ENCODE assay signal across 27 cellular contexts in the genomic region with DNA sequence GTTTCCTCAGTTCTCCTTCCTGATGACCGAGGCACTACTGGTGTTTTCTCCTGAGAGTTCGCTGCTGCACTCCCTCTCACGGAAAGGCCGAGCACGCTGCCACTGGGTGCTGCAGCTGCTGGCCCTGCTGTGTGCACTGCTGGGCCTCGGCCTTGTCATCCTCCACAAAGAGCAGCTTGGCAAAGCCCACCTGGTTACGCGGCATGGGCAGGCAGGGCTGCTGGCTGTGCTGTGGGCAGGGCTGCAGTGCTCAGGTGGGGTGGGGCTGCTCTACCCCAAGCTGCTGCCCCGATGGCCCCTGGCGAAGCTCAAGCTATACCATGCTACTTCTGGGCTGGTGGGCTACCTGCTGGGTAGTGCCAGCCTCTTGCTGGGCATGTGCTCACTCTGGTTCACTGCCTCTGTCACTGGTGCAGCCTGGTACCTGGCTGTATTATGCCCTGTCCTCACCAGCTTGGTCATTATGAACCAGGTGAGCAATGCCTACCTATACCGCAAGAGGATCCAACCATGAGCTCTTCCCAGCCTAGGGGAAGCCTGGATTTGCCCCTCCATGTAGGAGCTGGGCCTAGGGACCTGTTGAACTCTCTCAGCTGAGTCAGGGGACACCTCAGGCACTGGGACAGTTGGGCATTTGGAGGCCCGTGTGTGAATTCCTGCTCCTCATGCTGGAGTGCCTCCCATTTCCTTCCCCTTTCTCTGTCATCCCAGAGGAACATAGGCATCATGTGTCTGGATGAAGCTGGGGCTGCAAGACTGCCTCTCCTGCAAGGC. TPM values are rescaled to one million over a fixed set of nuclear protein-coding genes. Genes with fewer than 3 reads are reported as not detected.
DNase-seq lines count a peak whose midpoint lies in the region; ATAC-seq and TF ChIP-seq lines count a peak whose summit lies in the region.
"Had no signal": no experiment of that assay in that cellular context is flagged by ENCODE, and none has a peak within 500 bp of the region (broad histone marks: within the 10 kb centered on the region; RNA-seq: fewer than 3 reads in every experiment).

No MANE protein-coding gene starts in this region.

- no peaks in the 10 kb centered on the region for H3K9me3 ChIP-seq in SK-N-SH
- no peaks in the 10 kb centered on the region for H3K9me3 ChIP-seq in HEK293 (ENCODE audit: control insufficient read depth, insufficient read depth, low read depth, low read length)
- H3K9me3 ChIP-seq: Caco-2, gastrocnemius medialis, sigmoid colon, tibial artery had no signal

- no peak overlapping the region for H2AFZ ChIP-seq in SK-N-SH (ENCODE audit: low read depth)

- CTCF ChIA-PET in SK-N-SH (lab: Yijun Ruan, JAX), result interaction anchor here (0.7 to 6.4 kb wide), 18 partner anchors 15 to 262 kb away, joined by 3 to 57 read pairs (median 5); a partner anchor contains a TSS
- CTCF ChIA-PET in HEK293 (lab: Yijun Ruan, JAX), result interaction anchor here (0.7 to 1.0 kb wide), 3 partner anchors 9 to 196 kb away, joined by 3 to 5 read pairs (median 4); no protein-coding TSS in a partner anchor

- WGBS in SK-N-SH (ENCODE audit: low lambda C conversion rate), result 82% methylated on average over 7 of the region's 12 CpGs

- H3K4me1 ChIP-seq in SK-N-SH (ENCODE audit: control insufficient read depth in 1 of 2, insufficient read depth in 2 of 2, low read depth in 1 of 2, low read length in 1 of 2), result peaks cover 19 to 74% of the 10 kb centered on the region in 2 experiments; a peak in 2 of 4 replicates
- no peaks in the 10 kb centered on the region for H3K4me1 ChIP-seq in HEK293 (ENCODE audit: control insufficient read depth, insufficient read depth, low read length)

- ATAC-seq in SK-N-SH treated with all-trans-retinoic acid at 6 μM for 48 hours (no peak), GM18907 (IDR thresholded peaks at IDR 0.05; ENCODE audit: unreplicated experiment) (no peak), GM19397 (IDR thresholded peaks at IDR 0.05; ENCODE audit: unreplicated experiment) (no peak)
- no peak for ATAC-seq in stimulated activated effector memory CD8-positive, alpha-beta T cell treated with anti-CD3 and anti-CD28 coated beads, Interleukin-12 subunit alpha, Interleukin-12 subunit beta, amount 100 ng/mL, for 72 hours
- ATAC-seq: activated CD8-positive, alpha-beta T cell treated with anti-CD3 and anti-CD28 coated beads, Interleukin-2, amount 10 ng/mL, durations not matched to agents 7 days and 5 days; gastrocnemius medialis; left ventricle myocardium superior had no signal

- H3K27ac ChIP-seq in SK-N-SH (ENCODE audit: low read depth in 2 of 2, low read length in 1 of 2) (peak overlapping the region; percentile 20 to 21; a peak in 1 of 4 replicates), HEK293 (ENCODE audit: extremely low read depth, low read depth, low read length) (peak overlapping the region; percentile 27; the same call in 1 of the 2 replicates)
- H3K27ac ChIP-seq: gastrocnemius medialis, sigmoid colon, tibial artery had no signal

- H3K9ac ChIP-seq in SK-N-SH, result no peak overlapping the region

- TF ChIP-seq CTCF in SK-N-SH (IDR thresholded peaks at IDR 0.05) (no peak), HEK293 (tag by site-specific recombination; IDR thresholded peaks at IDR 0.05) (no peak), brain (conservative IDR thresholded peaks at IDR 0.05) (no peak)

- no peaks in the 10 kb centered on the region for H3K27me3 ChIP-seq in SK-N-SH (ENCODE audit: insufficient read depth)
- H3K27me3 ChIP-seq: gastrocnemius medialis, sigmoid colon, tibial artery had no signal

- H3K36me3 ChIP-seq in SK-N-SH (replicated peaks in 1 of 2; ENCODE audit: control insufficient read depth in 1 of 2, insufficient read depth in 2 of 2, low read length in 1 of 2) (peaks cover 21 to 52% of the 10 kb centered on the region in 2 experiments), HEK293 (ENCODE audit: control insufficient read depth in 2 of 2, insufficient read depth in 1 of 2, low read length in 2 of 2) (peaks cover 0 to 69% of the 10 kb centered on the region in 2 experiments; a peak in 1 of 3 replicates)

- peaks cover 82% of the 10 kb centered on the region for H3K4me1 Mint-ChIP-seq in brain
- peaks cover 76% of the 10 kb centered on the region for H3K4me1 Mint-ChIP-seq in stimulated activated effector memory CD8-positive, alpha-beta T cell treated with anti-CD3 and anti-CD28 coated beads, Interleukin-12 subunit alpha, Interleukin-12 subunit beta, amount 100 ng/mL, for 72 hours

- H3K9me3 Mint-ChIP-seq in brain, result no peaks in the 10 kb centered on the region
- no peaks in the 10 kb centered on the region for H3K9me3 Mint-ChIP-seq in stimulated activated effector memory CD8-positive, alpha-beta T cell treated with anti-CD3 and anti-CD28 coated beads, Interleukin-12 subunit alpha, Interleukin-12 subunit beta, amount 100 ng/mL, for 72 hours
- H3K9me3 Mint-ChIP-seq: stimulated activated naive CD8-positive, alpha-beta T cell treated with anti-CD3 and anti-CD28 coated beads, Interleukin-15, Interleukin-2, amounts not matched to agents 100 ng/mL and 50 ng/mL, for 24 hours had no signal

- no peak overlapping the region for H3K4me2 ChIP-seq in SK-N-SH

- H4K20me1 ChIP-seq in SK-N-SH (ENCODE audit: insufficient read depth), result peaks cover 57% of the 10 kb centered on the region

- peaks cover 12% of the 10 kb centered on the region for H3K27me3 Mint-ChIP-seq in brain
- H3K27me3 Mint-ChIP-seq: progenitor cell of endocrine pancreas; stimulated activated naive CD8-positive, alpha-beta T cell treated with anti-CD3 and anti-CD28 coated beads, Interleukin-15, Interleukin-2, amounts not matched to agents 100 ng/mL and 50 ng/mL, for 24 hours had no signal

- H3K27ac Mint-ChIP-seq in brain, result peak overlapping the region in 3 of 5 experiments; percentile 32 to 83 (median 60)
- H3K27ac Mint-ChIP-seq in stimulated activated effector memory CD8-positive, alpha-beta T cell treated with anti-CD3 and anti-CD28 coated beads, Interleukin-12 subunit alpha, Interleukin-12 subunit beta, amount 100 ng/mL, for 72 hours, result peak overlapping the region; percentile 58
- H3K27ac Mint-ChIP-seq: activated CD8-positive, alpha-beta T cell treated with anti-CD3 and anti-CD28 coated beads, Interleukin-2, amount 10 ng/mL, durations not matched to agents 7 days and 5 days; progenitor cell of endocrine pancreas; stimulated activated naive CD8-positive, alpha-beta T cell treated with anti-CD3 and anti-CD28 coated beads, Interleukin-15, Interleukin-2, amounts not matched to agents 100 ng/mL and 50 ng/mL, for 24 hours had no signal

- peak overlapping the region in 4 of 5 experiments; percentile 45 to 78 (median 62) for H3K4me3 Mint-ChIP-seq in brain
- H3K4me3 Mint-ChIP-seq in stimulated activated effector memory CD8-positive, alpha-beta T cell treated with anti-CD3 and anti-CD28 coated beads, Interleukin-12 subunit alpha, Interleukin-12 subunit beta, amount 100 ng/mL, for 72 hours, result no peak overlapping the region
- H3K4me3 Mint-ChIP-seq: activated CD8-positive, alpha-beta T cell treated with anti-CD3 and anti-CD28 coated beads, Interleukin-2, amount 10 ng/mL, durations not matched to agents 7 days and 5 days; stimulated activated naive CD8-positive, alpha-beta T cell treated with anti-CD3 and anti-CD28 coated beads, Interleukin-15, Interleukin-2, amounts not matched to agents 100 ng/mL and 50 ng/mL, for 24 hours had no signal

- H3K79me2 ChIP-seq in SK-N-SH (ENCODE audit: insufficient read depth), result peaks cover 88% of the 10 kb centered on the region

- no peaks in the 10 kb centered on the region for H3K9me2 ChIP-seq in SK-N-SH

- H3K36me3 Mint-ChIP-seq in brain, result peaks cover 19% of the 10 kb centered on the region
- H3K36me3 Mint-ChIP-seq in stimulated activated effector memory CD8-positive, alpha-beta T cell treated with anti-CD3 and anti-CD28 coated beads, Interleukin-12 subunit alpha, Interleukin-12 subunit beta, amount 100 ng/mL, for 72 hours, result peaks cover 83% of the 10 kb centered on the region

- POLR2A ChIA-PET in SK-N-SH (lab: Yijun Ruan, JAX), result interaction anchor here (0.7 to 4.6 kb wide), 5 partner anchors 9 to 214 kb away, joined by 3 to 13 read pairs (median 6); a partner anchor contains a TSS
- POLR2A ChIA-PET in HEK293 (lab: Yijun Ruan, JAX), result interaction anchor here (0.7 to 3.1 kb wide), 6 partner anchors 9 to 630 kb away, joined by 3 to 23 read pairs (median 4); a partner anchor contains a TSS

- DNase-seq in SK-N-SH, result no peak
- no peak for DNase-seq in stimulated activated effector memory CD8-positive, alpha-beta T cell treated with anti-CD3 and anti-CD28 coated beads, Interleukin-12 subunit alpha, Interleukin-12 subunit beta, amount 100 ng/mL, for 72 hours (ENCODE audit: low spot score in 2 of 2)
- DNase-seq in NCI-H2196 treated with DMSO at 0.1 percent for 48 hours (lab: John Stamatoyannopoulos, UW; ENCODE audit: unreplicated experiment), result no peak
- DNase-seq: 8988T; activated CD4-positive, CD25-positive, alpha-beta regulatory T cell; activated CD8-positive, alpha-beta T cell treated with anti-CD3 and anti-CD28 coated beads, Interleukin-2, amount 10 ng/mL, durations not matched to agents 7 days and 5 days; activated naive CD4-positive, alpha-beta T cell; activated T-cell treated with anti-CD3 and anti-CD28 coated beads, Interleukin-2, amount 50 U/mL, for 1 hour; Caco-2; cortex of kidney; DMS79; gastrocnemius medialis; GF-D8; hippocampal formation; left ventricle myocardium superior; NCI-H2081 treated with DMSO at 0.1 percent for 48 hours; NCI-H446; sigmoid colon; T-helper 9 cell; tibial artery had no signal

- no peak overlapping the region for H3K4me3 ChIP-seq in SK-N-SH (ENCODE audit: low read depth in 2 of 2, low read length in 1 of 2)
- no peak overlapping the region for H3K4me3 ChIP-seq in HEK293 (ENCODE audit: low read depth, low read length)
- H3K4me3 ChIP-seq: gastrocnemius medialis, sigmoid colon, tibial artery had no signal

- H3F3A ChIP-seq in SK-N-SH (replicated peaks; ENCODE audit: insufficient read depth), result peaks cover 7% of the 10 kb centered on the region

- no peak for TF ChIP-seq RAD21 in SK-N-SH (IDR thresholded peaks at IDR 0.05; ENCODE audit: low read length)

- no peak for TF ChIP-seq EP300 in SK-N-SH (IDR thresholded peaks at IDR 0.05; ENCODE audit: borderline replicate concordance in 1 of 2, low read depth in 1 of 2, low read length in 1 of 2)

RNA-seq across cellular contexts. Expression of a gene that starts 2.8 kb away (rescaled TPM):
- polyA plus RNA-seq in SK-N-SH (2012; rRNA removed), result 40.7 and 46.5 TPM in 2 replicates
- 22.5 and 32.0 TPM in 2 replicates for polyA plus RNA-seq in SK-N-SH (2012; cell fraction: cytosol; rRNA removed)
- polyA plus RNA-seq in SK-N-SH (2012; cell fraction: nucleus; rRNA removed), result 59.4 and 69.3 TPM in 2 replicates
- 14.4 TPM for polyA plus RNA-seq in brain (ENCODE audit: insufficient read depth, low read depth, low replicate concordance)

RNA-seq across cellular contexts. Expression of a gene that starts 2.8 kb away (rescaled TPM):
- polyA plus RNA-seq in SK-N-SH (2012; rRNA removed) (43.6 and 56.2 TPM in 2 replicates), brain (ENCODE audit: insufficient read depth, low read depth, low replicate concordance) (26.0 TPM)
- polyA plus RNA-seq in SK-N-SH (2012; cell fraction: cytosol; rRNA removed), result 23.0 and 30.4 TPM in 2 replicates
- 124 and 132 TPM in 2 replicates for polyA plus RNA-seq in SK-N-SH (2012; cell fraction: nucleus; rRNA removed)

RNA-seq across cellular contexts. Expression of a gene that starts 5.9 kb away (rescaled TPM):
- 47.8 and 49.2 TPM in 2 replicates for polyA plus RNA-seq in SK-N-SH (2012; rRNA removed)
- polyA plus RNA-seq in SK-N-SH (2012; cell fraction: cytosol; rRNA removed), result 20.4 and 34.9 TPM in 2 replicates
- polyA plus RNA-seq in SK-N-SH (2012; cell fraction: nucleus; rRNA removed), result 33.8 and 42.1 TPM in 2 replicates
- polyA plus RNA-seq in brain (ENCODE audit: insufficient read depth, low read depth, low replicate concordance), result 28.5 TPM

RNA-seq across cellular contexts. Expression of a gene that starts 7.9 kb away (rescaled TPM):
- polyA plus RNA-seq in SK-N-SH (2012; rRNA removed), result 0.83 and 0.95 TPM in 2 replicates
- polyA plus RNA-seq in SK-N-SH (2012; cell fraction: cytosol; rRNA removed), result 0.33 and 0.73 TPM in 2 replicates
- polyA plus RNA-seq in SK-N-SH (2012; cell fraction: nucleus; rRNA removed), result 4.2 and 8.1 TPM in 2 replicates
- polyA plus RNA-seq in brain (ENCODE audit: insufficient read depth, low read depth, low replicate concordance), result 18.3 TPM

RNA-seq across cellular contexts. Expression of a gene that starts 12.8 kb away (rescaled TPM):
- polyA plus RNA-seq in SK-N-SH (2012; rRNA removed) (28.1 and 32.3 TPM in 2 replicates), brain (ENCODE audit: insufficient read depth, low read depth, low replicate concordance) (25.5 TPM)
- 19.1 and 27.8 TPM in 2 replicates for polyA plus RNA-seq in SK-N-SH (2012; cell fraction: cytosol; rRNA removed)
- polyA plus RNA-seq in SK-N-SH (2012; cell fraction: nucleus; rRNA removed), result 34.1 and 37.0 TPM in 2 replicates
